Comparison of ENCODE assay signal across 8 cellular contexts in the genomic region with DNA sequence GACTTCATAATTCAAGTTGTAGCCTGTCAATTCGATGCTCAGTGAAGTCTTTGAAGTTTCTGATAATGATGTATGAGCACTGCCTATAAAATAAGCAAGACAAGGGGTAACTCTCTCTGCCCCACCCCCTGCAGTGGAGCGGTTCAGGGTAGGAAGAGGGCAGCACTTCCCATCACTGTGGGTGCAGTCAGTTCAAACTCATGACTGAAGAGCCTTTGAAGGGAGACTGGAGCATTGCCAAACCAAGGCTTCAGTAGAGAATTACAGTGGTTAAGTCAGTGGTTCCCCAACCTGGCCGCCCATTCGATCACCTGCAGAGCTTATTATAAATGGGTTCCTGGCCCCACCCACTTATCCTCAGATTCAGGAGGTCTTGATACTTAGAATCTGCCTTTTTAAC.
DNase-seq lines count a peak whose midpoint lies in the region; ATAC-seq, FAIRE-seq and TF ChIP-seq lines count a peak whose summit lies in the region.

No MANE protein-coding gene starts in this region.

- H3K27ac Mint-ChIP-seq in activated CD8-positive, alpha-beta T cell treated with anti-CD3 and anti-CD28 coated beads for 36 hours, result no peak overlapping the region
- no peak overlapping the region for H3K27ac Mint-ChIP-seq in CD14-positive monocyte

- no peaks in the 10 kb centered on the region for H3K9me3 ChIP-seq in DND-41 (ENCODE audit: insufficient read depth, low read length, severe bottlenecking)
- no peaks in the 10 kb centered on the region for H3K9me3 ChIP-seq in aorta (ENCODE audit: control insufficient read depth, low read length)

- intact Hi-C loops in activated CD8-positive, alpha-beta T cell treated with anti-CD3 and anti-CD28 coated beads for 36 hours (cut with micrococcal nuclease), result no loop called here
- intact Hi-C loops in aorta (cut with DNase I) (no loop called here), CD14-positive monocyte (cut with micrococcal nuclease) (loop anchor here in 1 of 2 donors (10.0 kb wide), 1 partner anchor 63 kb away; no protein-coding TSS in a partner anchor)

- H3K4me1 ChIP-seq in DND-41 (ENCODE audit: insufficient read depth, low read length) (peaks cover 12% of the 10 kb centered on the region), aorta (ENCODE audit: control insufficient read depth in 1 of 2, insufficient read depth in 2 of 2, low read length in 2 of 2) (peaks cover 0 to 2% of the 10 kb centered on the region in 2 donors)

- POLR2A ChIA-PET in activated CD8-positive, alpha-beta T cell treated with anti-CD3 and anti-CD28 coated beads for 36 hours (lab: Charles Lee), result interaction anchor here (1.5 kb wide), 1 partner anchor 14 kb away, joined by 3 read pairs; no protein-coding TSS in a partner anchor

- no peak overlapping the region for H2AFZ ChIP-seq in DND-41 (ENCODE audit: low read depth, low read length)

- no peak overlapping the region for H3K9ac ChIP-seq in DND-41 (ENCODE audit: low read depth, low read length)

- H3K27me3 Mint-ChIP-seq in activated CD8-positive, alpha-beta T cell treated with anti-CD3 and anti-CD28 coated beads for 36 hours, result peaks cover 17% of the 10 kb centered on the region
- H3K27me3 Mint-ChIP-seq in CD14-positive monocyte (ENCODE audit: low read depth in 3 of 3), result peaks cover 13 to 29% (median 28%) of the 10 kb centered on the region in 3 donors

- H4K20me1 ChIP-seq in DND-41 (ENCODE audit: insufficient read depth, low read length), result no peaks in the 10 kb centered on the region

- TF ChIP-seq CTCF in DND-41 (IDR thresholded peaks at IDR 0.05; ENCODE audit: borderline replicate concordance, extremely low read depth, low read length, poor library complexity, severe bottlenecking), result peak; percentile 39
- TF ChIP-seq CTCF in activated CD8-positive, alpha-beta T cell treated with anti-CD3 and anti-CD28 coated beads for 36 hours (IDR thresholded peaks at IDR 0.05), result no peak
- TF ChIP-seq CTCF in CD14-positive monocyte (IDR thresholded peaks at IDR 0.05), result no peak

- DNase-seq in DND-41 (peak; percentile 80), HT-29 (ENCODE audit: low spot score) (peak; percentile 7), medulla oblongata (ENCODE audit: extremely low spot score) (peak; percentile 42), frontal cortex (ENCODE audit: low spot score in 2 of 2) (no peak), aorta (no peak), CD14-positive monocyte (ENCODE audit: low spot score) (no peak)
- DNase-seq in activated CD8-positive, alpha-beta T cell treated with anti-CD3 and anti-CD28 coated beads for 36 hours, result peak; percentile 74

- WGBS in aorta, 2 donors, result 89 to 90% methylated on average over 4 of the region's 4 CpGs

- H3K27ac ChIP-seq in DND-41 (ENCODE audit: low read length), result no peak overlapping the region
- no peak overlapping the region for H3K27ac ChIP-seq in aorta (ENCODE audit: low read depth in 1 of 2, low read length in 2 of 2)

- no peaks in the 10 kb centered on the region for H3K79me2 ChIP-seq in DND-41 (ENCODE audit: insufficient read depth, low read length)

- CTCF ChIA-PET in activated CD8-positive, alpha-beta T cell treated with anti-CD3 and anti-CD28 coated beads for 36 hours (lab: Charles Lee), result interaction anchor here (0.7 to 1.8 kb wide), 4 partner anchors 9 to 165 kb away, joined by 3 to 15 read pairs (median 3); no protein-coding TSS in a partner anchor

- H3K9me3 Mint-ChIP-seq in activated CD8-positive, alpha-beta T cell treated with anti-CD3 and anti-CD28 coated beads for 36 hours, result no peaks in the 10 kb centered on the region
- H3K9me3 Mint-ChIP-seq in CD14-positive monocyte, result peaks cover 0 to 2% (median 0%) of the 10 kb centered on the region in 7 donors

- no peak overlapping the region for H3K4me2 ChIP-seq in DND-41 (ENCODE audit: insufficient read depth, low read length)

- FAIRE-seq in frontal cortex (lab: Jason Lieb, UNC), result no peak

- H3K4me1 Mint-ChIP-seq in activated CD8-positive, alpha-beta T cell treated with anti-CD3 and anti-CD28 coated beads for 36 hours (ENCODE audit: low read depth), result peaks cover 15% of the 10 kb centered on the region
- peaks cover 12% of the 10 kb centered on the region for H3K4me1 Mint-ChIP-seq in CD14-positive monocyte

- ATAC-seq in DND-41 (ENCODE audit: insufficient read depth, low read depth) (peak; percentile 99), GM21515 (IDR thresholded peaks at IDR 0.05; ENCODE audit: unreplicated experiment) (no peak), aorta (ENCODE audit: low FRiP score) (no peak)
- ATAC-seq in activated CD8-positive, alpha-beta T cell treated with anti-CD3 and anti-CD28 coated beads for 36 hours, result peak; percentile 95

- H3K36me3 Mint-ChIP-seq in activated CD8-positive, alpha-beta T cell treated with anti-CD3 and anti-CD28 coated beads for 36 hours (ENCODE audit: low read depth), result no peaks in the 10 kb centered on the region
- no peaks in the 10 kb centered on the region for H3K36me3 Mint-ChIP-seq in CD14-positive monocyte

- H3K27me3 ChIP-seq in DND-41 (ENCODE audit: insufficient read depth, low read length, poor library complexity), result no peaks in the 10 kb centered on the region
- peaks cover 0 to 3% of the 10 kb centered on the region in 2 donors for H3K27me3 ChIP-seq in aorta (ENCODE audit: control insufficient read depth in 1 of 2, insufficient read depth in 2 of 2, low read length in 1 of 2)

- no peak overlapping the region for H3K4me3 ChIP-seq in DND-41 (ENCODE audit: low read depth in 1 of 2, low read length in 2 of 2)
- no peak overlapping the region for H3K4me3 ChIP-seq in aorta (ENCODE audit: low read length in 2 of 2)

- H3K36me3 ChIP-seq in DND-41 (ENCODE audit: insufficient read depth, low read length) (no peaks in the 10 kb centered on the region), aorta (ENCODE audit: control insufficient read depth in 1 of 2, insufficient read depth in 2 of 2, low read length in 1 of 2) (no peaks in the 10 kb centered on the region)

- H3K4me3 Mint-ChIP-seq in activated CD8-positive, alpha-beta T cell treated with anti-CD3 and anti-CD28 coated beads for 36 hours, result no peak overlapping the region
- H3K4me3 Mint-ChIP-seq in CD14-positive monocyte, result no peak overlapping the region

Comparison
In these comparisons a context has a peak if more than half of its experiments do, and no peak if none do; other contexts are left out.
1. ATAC-seq: peak in DND-41 (single experiment) and activated CD8-positive, alpha-beta T cell treated with anti-CD3 and anti-CD28 coated beads for 36 hours (single experiment); none in GM21515 (single experiment) and aorta (single experiment).
2. DNase-seq: peak in DND-41 (single experiment), HT-29 (single experiment), activated CD8-positive, alpha-beta T cell treated with anti-CD3 and anti-CD28 coated beads for 36 hours (single experiment) and medulla oblongata (single experiment); none in frontal cortex (0 of 2), aorta (0 of 2) and CD14-positive monocyte (single experiment).